1 cellular context compared by ENCODE assay signal in the genomic region with DNA sequence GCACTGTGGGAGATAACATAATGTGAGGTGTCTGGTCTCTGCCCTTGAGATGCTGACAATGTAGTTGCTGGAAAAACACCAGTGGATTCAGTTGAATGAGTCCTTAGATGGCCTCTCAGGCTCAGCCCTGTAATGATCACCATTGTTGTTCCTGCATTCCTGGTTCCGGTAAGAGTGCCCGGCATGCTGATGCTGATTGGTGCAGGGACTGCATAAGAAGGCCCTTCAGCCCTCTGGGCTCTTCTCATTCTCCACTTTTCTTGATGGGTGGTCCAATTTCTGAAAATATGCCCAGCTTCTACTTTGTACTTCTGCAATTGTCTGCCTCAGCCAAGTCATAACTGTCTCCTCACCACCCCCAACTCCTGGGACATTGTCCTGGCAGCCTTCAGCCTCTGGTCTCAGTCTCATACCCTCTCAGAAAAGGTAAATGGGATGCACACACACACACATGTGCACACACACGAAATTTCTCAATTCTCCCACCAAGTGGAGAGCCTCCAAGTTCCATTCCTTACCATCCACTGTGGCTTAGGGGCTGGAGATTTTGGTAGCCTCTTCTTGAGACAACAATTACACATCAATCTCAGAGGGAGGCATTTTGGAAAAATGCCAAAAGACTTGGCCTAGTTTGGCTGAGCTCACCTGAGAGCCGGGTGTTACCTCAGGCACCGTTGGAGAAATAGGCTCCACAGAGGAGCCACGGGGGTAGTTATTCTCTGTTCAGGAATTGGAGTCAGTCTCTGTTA.
TF ChIP-seq lines count a peak whose summit lies in the region.

No MANE protein-coding gene starts in this region.

TF ChIP-seq in H1, 55 proteins besides CTCF, POLR2A, EP300 and RAD21:
- no peak for TF ChIP-seq CHD2 (IDR thresholded peaks at IDR 0.05; ENCODE audit: low read length)
- TF ChIP-seq SUZ12 (IDR thresholded peaks at IDR 0.05; ENCODE audit: low read length) = no peak
- no peak for TF ChIP-seq POLR2AphosphoS5 (IDR thresholded peaks at IDR 0.05; ENCODE audit: low read depth, low read length)
- TF ChIP-seq RNF2 (IDR thresholded peaks at IDR 0.05; ENCODE audit: borderline replicate concordance, low read depth, low read length, missing control alignments, poor library complexity, severe bottlenecking) = no peak
- no peak for TF ChIP-seq CEBPB (IDR thresholded peaks at IDR 0.05; ENCODE audit: low read depth, low read length)
- TF ChIP-seq MAFK (IDR thresholded peaks at IDR 0.05; ENCODE audit: low read depth, low read length) = no peak
- no peak for TF ChIP-seq SIN3A (conservative IDR thresholded peaks at IDR 0.05 in 1 of 2, IDR thresholded peaks at IDR 0.05 in 1 of 2; ENCODE audit: low read depth in 1 of 2, low read length in 2 of 2)
